Comparison of ENCODE assay signal across 13 cellular contexts in the genomic region with DNA sequence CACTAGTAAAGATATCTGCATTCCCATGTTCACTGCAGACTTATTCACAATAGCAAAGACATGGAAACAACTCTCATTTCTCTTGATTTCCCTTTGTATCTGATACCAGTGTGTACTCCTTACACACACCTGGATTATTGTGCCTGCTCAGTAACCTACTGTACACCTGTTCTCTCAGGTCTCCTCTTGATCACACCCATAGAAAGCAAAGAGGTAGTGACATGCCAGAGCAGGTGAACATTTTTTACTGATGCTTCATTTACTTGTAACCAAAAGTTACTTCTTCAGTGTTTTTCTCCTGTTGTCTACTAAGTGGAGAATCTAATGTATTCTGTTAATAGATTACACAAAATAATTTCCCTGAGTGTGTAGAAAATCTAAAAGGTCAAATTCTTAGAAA. TPM values are rescaled to one million over a fixed set of nuclear protein-coding genes. Genes with fewer than 3 reads are reported as not detected.
"Had no signal": no experiment of that assay in that cellular context is flagged by ENCODE, and none has a peak within 500 bp of the region (broad histone marks: within the 10 kb centered on the region; RNA-seq: fewer than 3 reads in every experiment).

No MANE protein-coding gene starts in this region.

- H3K9ac ChIP-seq: GM23248, KMS-11 had no signal

- H3K9me3 ChIP-seq: HAP-1 had no signal

- H3K4me3 ChIP-seq: GM23248, HAP-1 had no signal

- H2AFZ ChIP-seq: GM23248 had no signal

- H3K27ac ChIP-seq: GM23248, HL-60, KMS-11 had no signal

- FAIRE-seq: HepG2 had no signal

- DNase-seq: GM23248, GOT3, H7, HFFc6, KBM-7 had no signal

- H3K36me3 ChIP-seq: HAP-1 had no signal

- H3K4me1 ChIP-seq: HAP-1 had no signal

- H3K4me2 ChIP-seq: KMS-11 had no signal

- ATAC-seq: HCT116, HepG2 had no signal

RNA-seq across cellular contexts. Expression of gene CDH19, which starts 46.8 kb away (rescaled TPM):
- total RNA-seq: GM23248, H4, H7, HepG2, HFFc6, HT1080 had no signal
- polyA plus RNA-seq: GM23248, HepG2, IgD-negative memory B cell had no signal
